Comparison of ENCODE assay signal across 8 cellular contexts in genomic region chr18:3450358-3451107, GRCh38. TPM values are rescaled to one million over a fixed set of nuclear protein-coding genes. Genes with fewer than 3 reads are reported as not detected.
DNase-seq lines count a peak whose midpoint lies in the region; ATAC-seq, FAIRE-seq and TF ChIP-seq lines count a peak whose summit lies in the region.

No MANE protein-coding gene starts in this region.

- H3K4me3 Mint-ChIP-seq in Calu3 (ENCODE audit: low read depth, unreplicated experiment) = peak overlapping the region; percentile 92
- H3K4me3 Mint-ChIP-seq in activated CD8-positive, alpha-beta T cell treated with anti-CD3 and anti-CD28 coated beads, Interleukin-2, amount 10 ng/mL, durations not matched to agents 7 days and 5 days = peak overlapping the region; percentile 88

- H3K27ac Mint-ChIP-seq in Calu3 (ENCODE audit: unreplicated experiment) = peak overlapping the region; percentile 95
- peak overlapping the region; percentile 90 for H3K27ac Mint-ChIP-seq in activated CD8-positive, alpha-beta T cell treated with anti-CD3 and anti-CD28 coated beads, Interleukin-2, amount 10 ng/mL, durations not matched to agents 7 days and 5 days

- no peaks in the 10 kb centered on the region for H3K4me1 Mint-ChIP-seq in Calu3 (ENCODE audit: low read depth, unreplicated experiment)
- H3K4me1 Mint-ChIP-seq in activated CD8-positive, alpha-beta T cell treated with anti-CD3 and anti-CD28 coated beads, Interleukin-2, amount 10 ng/mL, durations not matched to agents 7 days and 5 days (ENCODE audit: low read depth) = peaks cover 41% of the 10 kb centered on the region

- no peak for FAIRE-seq in GM19239 (lab: Jason Lieb, UNC)

- CTCF ChIA-PET in Calu3 (lab: Charles Lee) = interaction anchor here (1.0 kb wide), 1 partner anchor 144 kb away, joined by 3 read pairs; no protein-coding TSS in a partner anchor
- CTCF ChIA-PET in activated CD8-positive, alpha-beta T cell treated with anti-CD3 and anti-CD28 coated beads, Interleukin-2, amount 10 ng/mL, durations not matched to agents 7 days and 5 days (lab: Charles Lee) = interaction anchor here (5.2 to 5.3 kb wide), 2 partner anchors 135 to 144 kb away, joined by 54 to 84 read pairs; no protein-coding TSS in a partner anchor

- DNase-seq in Calu3 = peak; percentile 36
- peak; percentile 36 for DNase-seq in MV-4-11 (lab: John Stamatoyannopoulos, UW)
- peak; percentile 71 for DNase-seq in activated CD8-positive, alpha-beta T cell treated with anti-CD3 and anti-CD28 coated beads, Interleukin-2, amount 10 ng/mL, durations not matched to agents 7 days and 5 days
- DNase-seq in effector CD8-positive, alpha-beta T cell (lab: John Stamatoyannopoulos, UW) = peak; percentile 52
- peak; percentile 92 for DNase-seq in mesenteric fat pad (ENCODE audit: low spot score)
- DNase-seq in stimulated activated CD8-positive, alpha-beta memory T cell treated with anti-CD3 and anti-CD28 coated beads, Interleukin-15, amount 100 ng/mL, for 48 hours (ENCODE audit: low read depth in 2 of 2) = peak; percentile 33 to 36
- no peak for DNase-seq in GM19239 (ENCODE audit: insufficient read length, low spot score)
- no peak for DNase-seq in SK-N-DZ (ENCODE audit: low spot score)

- no peak for TF ChIP-seq CTCF in Calu3 (IDR thresholded peaks at IDR 0.05; ENCODE audit: unreplicated experiment)

- ATAC-seq in activated CD8-positive, alpha-beta T cell treated with anti-CD3 and anti-CD28 coated beads, Interleukin-2, amount 10 ng/mL, durations not matched to agents 7 days and 5 days = peak; percentile 6

- TSS peak; percentile 4 for BruUV-seq in Calu3 (replicated peaks; lab: Mats Ljungman, UMichigan)

- no peaks in the 10 kb centered on the region for H3K27me3 Mint-ChIP-seq in Calu3 (ENCODE audit: unreplicated experiment)
- no peaks in the 10 kb centered on the region for H3K27me3 Mint-ChIP-seq in activated CD8-positive, alpha-beta T cell treated with anti-CD3 and anti-CD28 coated beads, Interleukin-2, amount 10 ng/mL, durations not matched to agents 7 days and 5 days (ENCODE audit: low read depth)

- peaks cover 87% of the 10 kb centered on the region for H3K36me3 Mint-ChIP-seq in Calu3 (ENCODE audit: insufficient read depth, unreplicated experiment)
- H3K36me3 Mint-ChIP-seq in activated CD8-positive, alpha-beta T cell treated with anti-CD3 and anti-CD28 coated beads, Interleukin-2, amount 10 ng/mL, durations not matched to agents 7 days and 5 days (ENCODE audit: low read depth) = no peaks in the 10 kb centered on the region

- intact Hi-C loops in Calu3 (cut with micrococcal nuclease; ENCODE audit: unreplicated experiment) = no loop called here

- H3K9me3 Mint-ChIP-seq in Calu3 (ENCODE audit: low read depth, unreplicated experiment) = no peaks in the 10 kb centered on the region
- H3K9me3 Mint-ChIP-seq in activated CD8-positive, alpha-beta T cell treated with anti-CD3 and anti-CD28 coated beads, Interleukin-2, amount 10 ng/mL, durations not matched to agents 7 days and 5 days (ENCODE audit: insufficient read depth) = no peaks in the 10 kb centered on the region

- POLR2A ChIA-PET in activated CD8-positive, alpha-beta T cell treated with anti-CD3 and anti-CD28 coated beads, Interleukin-2, amount 10 ng/mL, durations not matched to agents 7 days and 5 days (lab: Charles Lee) = interaction anchor here (0.5 to 4.2 kb wide), 8 partner anchors 65 to 390 kb away, joined by 3 to 40 read pairs (median 6); partner anchors contain the start of gene MYL12A

RNA-seq across cellular contexts. Expression of gene TGIF1, which starts 0.6 kb away (rescaled TPM):
- total RNA-seq in Calu3 (2022) (129 and 139 TPM in 2 replicates), mesenteric fat pad (59.3 TPM)
- total RNA-seq in activated CD8-positive, alpha-beta T cell treated with anti-CD3 and anti-CD28 coated beads, Interleukin-2, amount 10 ng/mL, durations not matched to agents 7 days and 5 days = 1 to 10 TPM; 8.2 to 8.7 TPM
- polyA plus RNA-seq in SK-N-DZ (2014; cell fraction: cytosol; rRNA removed) = 19.3 TPM in 2 replicates
- polyA plus RNA-seq in SK-N-DZ (2014; cell fraction: nucleus; rRNA removed) = 20.4 and 30.6 TPM in 2 replicates

Comparison
In these comparisons a context has a peak if more than half of its experiments do, and no peak if none do; other contexts are left out.
1. DNase-seq: peak in Calu3 (single experiment), MV-4-11 (single experiment), activated CD8-positive, alpha-beta T cell treated with anti-CD3 and anti-CD28 coated beads, Interleukin-2, amount 10 ng/mL, durations not matched to agents 7 days and 5 days (single experiment), effector CD8-positive, alpha-beta T cell (single experiment), mesenteric fat pad (single experiment) and stimulated activated CD8-positive, alpha-beta memory T cell treated with anti-CD3 and anti-CD28 coated beads, Interleukin-15, amount 100 ng/mL, for 48 hours (2 of 2); none in GM19239 (single experiment) and SK-N-DZ (single experiment).